In the genomic region with DNA sequence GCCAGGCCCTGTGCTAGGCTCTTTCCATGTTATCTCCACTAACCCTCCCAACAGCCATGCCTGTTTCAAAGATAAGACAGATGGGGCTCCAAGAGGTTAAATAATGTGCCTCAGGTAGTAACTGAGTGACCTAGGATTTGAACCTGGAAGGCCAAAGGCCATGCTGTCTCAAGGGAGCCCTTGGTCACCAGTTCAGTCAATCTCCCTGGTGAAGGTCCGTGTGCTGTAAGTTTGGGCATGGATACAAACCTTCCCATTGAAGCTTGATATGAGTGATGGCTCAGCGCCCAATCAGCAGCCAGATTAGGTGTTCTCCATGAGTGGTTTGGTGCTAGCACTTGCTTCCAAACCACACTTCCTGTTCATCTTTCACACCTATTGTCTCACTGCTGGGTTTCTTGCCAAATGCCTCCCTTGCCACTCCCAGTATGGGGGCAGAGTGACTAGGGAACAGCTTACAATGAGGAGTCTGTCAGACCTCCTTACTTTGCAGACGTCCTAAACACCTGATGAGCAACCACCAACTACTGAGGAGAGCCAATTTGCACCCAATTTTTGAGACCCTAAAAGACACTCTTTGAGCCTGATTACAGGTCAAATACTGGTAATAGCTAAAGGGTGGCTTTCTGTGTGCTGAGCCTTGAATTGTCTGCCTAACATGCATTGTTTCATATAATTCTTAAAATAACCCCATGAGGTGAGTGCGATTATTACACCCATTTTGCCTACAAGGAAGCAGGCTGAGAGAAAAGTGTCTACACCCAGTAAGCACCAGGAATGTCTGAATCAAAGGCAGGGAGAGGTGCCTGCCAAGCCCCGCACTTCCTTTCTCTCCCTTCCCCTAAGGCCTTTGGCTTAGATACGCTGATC, we compare ENCODE assay signal across 8 cellular contexts. TPM values are rescaled to one million over a fixed set of nuclear protein-coding genes. Genes with fewer than 3 reads are reported as not detected.
DNase-seq lines count a peak whose midpoint lies in the region; ATAC-seq and TF ChIP-seq lines count a peak whose summit lies in the region.

No MANE protein-coding gene starts in this region.

- H3K27ac Mint-ChIP-seq in Calu3 (ENCODE audit: unreplicated experiment), result peak overlapping the region; percentile 96
- H3K27ac Mint-ChIP-seq in activated T-cell treated with anti-CD3 and anti-CD28 coated beads, Interleukin-2, amount 50 U/mL, for 24 hours, result no peak overlapping the region

- no peaks in the 10 kb centered on the region for H3K27me3 Mint-ChIP-seq in Calu3 (ENCODE audit: unreplicated experiment)
- H3K27me3 Mint-ChIP-seq in activated T-cell treated with anti-CD3 and anti-CD28 coated beads, Interleukin-2, amount 50 U/mL, for 24 hours, result no peaks in the 10 kb centered on the region

- H3K36me3 Mint-ChIP-seq in Calu3 (ENCODE audit: insufficient read depth, unreplicated experiment), result peaks cover 5% of the 10 kb centered on the region
- H3K36me3 Mint-ChIP-seq in activated T-cell treated with anti-CD3 and anti-CD28 coated beads, Interleukin-2, amount 50 U/mL, for 24 hours (ENCODE audit: low read depth), result no peaks in the 10 kb centered on the region

- H3K4me1 Mint-ChIP-seq in Calu3 (ENCODE audit: low read depth, unreplicated experiment), result peaks cover 65% of the 10 kb centered on the region
- peaks cover 66% of the 10 kb centered on the region for H3K4me1 Mint-ChIP-seq in activated T-cell treated with anti-CD3 and anti-CD28 coated beads, Interleukin-2, amount 50 U/mL, for 24 hours (ENCODE audit: low read depth)

- intact Hi-C loops in Calu3 (cut with micrococcal nuclease; ENCODE audit: unreplicated experiment), result loop anchor here (2.0 to 5.0 kb wide), 3 partner anchors 29 to 103 kb away; a partner anchor contains a TSS
- intact Hi-C loops in heart right ventricle (cut with DNase I), result loop anchor here in 5 of 10 donors (5.0 to 10.0 kb wide), 5 partner anchors 45 to 265 kb away; a partner anchor contains a TSS
- intact Hi-C loops in aorta (cut with DNase I), result loop anchor here in 1 of 2 donors (10.0 kb wide), 1 partner anchor 65 kb away; no protein-coding TSS in a partner anchor

- TF ChIP-seq CTCF in Calu3 (IDR thresholded peaks at IDR 0.05; ENCODE audit: unreplicated experiment), result peak; percentile 33
- peak in 4 of 9 donors; percentile 14 to 22 (median 20) for TF ChIP-seq CTCF in heart right ventricle (IDR thresholded peaks at IDR 0.05)

- H3K4me1 ChIP-seq in heart right ventricle (peaks cover 0 to 51% (median 9%) of the 10 kb centered on the region in 9 donors), aorta (ENCODE audit: control insufficient read depth in 1 of 2, insufficient read depth in 2 of 2, low read length in 2 of 2) (no peaks in the 10 kb centered on the region)

- CTCF ChIA-PET in Calu3 (lab: Charles Lee), result interaction anchor here (0.6 to 1.7 kb wide), 6 partner anchors 9 to 72 kb away, joined by 3 to 4 read pairs (median 3); no protein-coding TSS in a partner anchor

- H3K4me3 Mint-ChIP-seq in Calu3 (ENCODE audit: low read depth, unreplicated experiment), result no peak overlapping the region
- no peak overlapping the region for H3K4me3 Mint-ChIP-seq in activated T-cell treated with anti-CD3 and anti-CD28 coated beads, Interleukin-2, amount 50 U/mL, for 24 hours

- H3K27ac ChIP-seq in heart right ventricle (peak overlapping the region in 6 of 10 donors; percentile 21 to 60 (median 43)), aorta (ENCODE audit: low read depth in 1 of 2, low read length in 2 of 2) (no peak overlapping the region)

- ATAC-seq in GM21723 (IDR thresholded peaks at IDR 0.05; ENCODE audit: unreplicated experiment) (peak; percentile 67), heart right ventricle (peak in 5 of 8 donors; percentile 46 to 80 (median 60)), aorta (ENCODE audit: low FRiP score) (no peak), HG03039 (IDR thresholded peaks at IDR 0.05; ENCODE audit: unreplicated experiment) (no peak)

- H3K27me3 ChIP-seq in heart right ventricle (no peaks in the 10 kb centered on the region), aorta (ENCODE audit: control insufficient read depth in 1 of 2, insufficient read depth in 2 of 2, low read length in 1 of 2) (no peaks in the 10 kb centered on the region)

- DNase-seq in Calu3 (peak; percentile 68), NCI-H2107 (lab: John Stamatoyannopoulos, UW) (peak; percentile 70), heart right ventricle (peak in 1 of 2 donors; percentile 83), aorta (no peak)
- peak; percentile 51 for DNase-seq in activated T-cell treated with anti-CD3 and anti-CD28 coated beads, Interleukin-2, amount 50 U/mL, for 24 hours
- peak; percentile 45 for DNase-seq in stimulated activated CD4-positive, alpha-beta T cell treated with anti-CD3 and anti-CD28 coated beads, Interleukin-4, amount 100 ng/mL, for 24 hours

- BruUV-seq in Calu3 (replicated peaks; lab: Mats Ljungman, UMichigan), result TSS peak; percentile 95

- WGBS in heart right ventricle, 2 donors, result 52 to 72% methylated on average over 6 of the region's 6 CpGs
- 81 to 84% methylated on average over 6 of the region's 6 CpGs for WGBS in aorta, 2 donors

- peaks cover 0 to 6% (median 0%) of the 10 kb centered on the region in 11 donors for H3K9me3 ChIP-seq in heart right ventricle
- no peaks in the 10 kb centered on the region for H3K9me3 ChIP-seq in aorta (ENCODE audit: control insufficient read depth, low read length)

- no peak overlapping the region for H3K4me3 ChIP-seq in heart right ventricle
- H3K4me3 ChIP-seq in aorta (ENCODE audit: low read length in 2 of 2), result no peak overlapping the region

- H3K9me3 Mint-ChIP-seq in Calu3 (ENCODE audit: low read depth, unreplicated experiment), result peaks cover 3% of the 10 kb centered on the region
- H3K9me3 Mint-ChIP-seq in activated T-cell treated with anti-CD3 and anti-CD28 coated beads, Interleukin-2, amount 50 U/mL, for 24 hours, result no peaks in the 10 kb centered on the region

- H3K36me3 ChIP-seq in heart right ventricle (no peaks in the 10 kb centered on the region), aorta (ENCODE audit: control insufficient read depth in 1 of 2, insufficient read depth in 2 of 2, low read length in 1 of 2) (no peaks in the 10 kb centered on the region)

RNA-seq across cellular contexts. Expression of a gene that starts 48.5 kb away (rescaled TPM):
- total RNA-seq in Calu3 (2022) (149 and 183 TPM in 2 replicates), heart right ventricle (100 to 1,000 TPM in 3 of 10 donors, 10 to 100 TPM in 6, 1 to 10 TPM in 1; 9.3 to 173 (median 64.0) TPM), aorta (1,000 to 10,000 TPM in 1 of 2 donors, 100 to 1,000 TPM in 1; 129 to 2,160 TPM)
- polyA plus RNA-seq in heart right ventricle (10 to 100 TPM; 17.3 to 49.9 TPM), aorta (100 to 1,000 TPM; 154 to 504 TPM)

RNA-seq across cellular contexts. Expression of a gene that starts 53.7 kb away (rescaled TPM):
- total RNA-seq in Calu3 (2022), result 391 and 434 TPM in 2 replicates
- total RNA-seq in heart right ventricle, result 100 to 1,000 TPM; 219 to 366 (median 294) TPM
- polyA plus RNA-seq in heart right ventricle, result 100 to 1,000 TPM in 1 of 2 donors, 10 to 100 TPM in 1; 29.1 to 196 TPM
- 100 to 1,000 TPM; 249 to 277 TPM for total RNA-seq in aorta
- 100 to 1,000 TPM; 114 to 139 TPM for polyA plus RNA-seq in aorta

Comparison
In these comparisons a context has a peak if more than half of its experiments do, and no peak if none do; other contexts are left out.
1. DNase-seq: peak in Calu3 (single experiment), NCI-H2107 (single experiment), activated T-cell treated with anti-CD3 and anti-CD28 coated beads, Interleukin-2, amount 50 U/mL, for 24 hours (single experiment) and stimulated activated CD4-positive, alpha-beta T cell treated with anti-CD3 and anti-CD28 coated beads, Interleukin-4, amount 100 ng/mL, for 24 hours (single experiment); none in aorta (0 of 2).
2. ATAC-seq: peak in GM21723 (single experiment) and heart right ventricle (5 of 8); none in aorta (single experiment) and HG03039 (single experiment).
3. H3K27ac ChIP-seq: peak in heart right ventricle (6 of 10); none in aorta (0 of 2).